In the genomic region with DNA sequence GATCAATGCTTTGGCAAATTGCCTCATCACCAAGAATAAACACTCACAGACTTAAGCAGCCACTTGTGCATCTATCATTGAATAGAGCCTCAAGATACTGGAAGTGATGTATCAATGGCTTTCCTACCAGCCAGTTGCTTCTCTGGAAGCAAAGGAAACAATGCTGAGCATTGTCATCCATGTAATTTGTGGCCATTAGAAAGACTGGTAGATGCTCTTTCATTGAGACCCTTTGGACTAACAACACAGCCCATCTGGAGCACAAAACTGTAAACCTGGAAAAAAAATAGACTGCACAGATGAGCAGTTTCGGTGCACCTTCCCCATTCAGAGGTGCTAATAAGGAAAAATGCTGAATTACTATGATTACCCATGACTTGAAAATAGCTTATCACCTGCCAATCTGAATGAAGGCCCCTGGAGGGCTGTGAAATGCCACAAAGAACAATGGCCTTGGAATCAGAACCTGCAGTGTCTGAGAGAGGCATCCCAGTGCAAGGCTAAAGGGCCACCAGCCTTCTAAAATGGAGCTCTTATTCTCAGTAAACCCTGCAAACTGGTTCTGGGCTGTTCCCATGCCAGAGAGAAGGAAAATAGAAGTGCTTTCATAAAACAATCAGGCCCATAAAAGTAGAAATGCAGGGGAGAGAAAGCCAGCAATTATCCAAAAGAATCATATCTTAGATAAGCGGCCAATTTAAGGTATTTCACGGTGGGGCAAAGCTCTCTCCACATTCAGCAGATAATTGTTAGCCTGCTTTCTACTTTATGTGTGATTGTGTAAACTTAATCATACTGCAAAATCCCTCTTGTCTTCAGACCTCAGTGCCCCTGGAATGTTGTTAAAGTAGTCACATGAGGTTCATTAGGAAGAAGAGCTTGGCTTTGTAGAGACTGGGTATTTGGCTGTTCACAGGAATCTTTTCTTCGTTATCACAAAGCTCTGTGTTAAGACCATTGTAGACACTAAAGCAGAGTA, we compare ENCODE assay signal across 18 cellular contexts.
DNase-seq lines count a peak whose midpoint lies in the region; TF ChIP-seq lines count a peak whose summit lies in the region.
"Had no signal": no experiment of that assay in that cellular context is flagged by ENCODE, and none has a peak within 500 bp of the region (broad histone marks: within the 10 kb centered on the region; RNA-seq: fewer than 3 reads in every experiment).

No MANE protein-coding gene starts in this region.

- no peaks in the 10 kb centered on the region for H3F3A ChIP-seq in neural cell (ENCODE audit: insufficient read depth, low read length, poor library complexity, severe bottlenecking)

- TF ChIP-seq CTCF in HEK293 (tag by site-specific recombination; IDR thresholded peaks at IDR 0.05) (no peak), colonic mucosa (IDR thresholded peaks at IDR 0.05) (no peak), neural cell (IDR thresholded peaks at IDR 0.05; ENCODE audit: poor library complexity, severe bottlenecking) (peak; percentile 4), testis (IDR thresholded peaks at IDR 0.05) (no peak)

- intact Hi-C loops in colonic mucosa (cut with DNase I) = no loop called here
- intact Hi-C loops in activated T-helper 2 cell treated with anti-CD3 and anti-CD28 coated beads, Interferon-gamma antibody, Interleukin-2, Interleukin-4, amounts not matched to agents 10 μg/mL and 5 μg/mL and 100 μg/mL, durations not matched to agents 14 hours and 24 hours and 36 hours (cut with micrococcal nuclease) = no loop called here
- intact Hi-C loops in testis (cut with DNase I; ENCODE audit: low total_unique reads) = no loop called here

- no peaks in the 10 kb centered on the region for H3K79me2 ChIP-seq in neural cell (replicated peaks; ENCODE audit: insufficient read depth, low read length)

- no peaks in the 10 kb centered on the region for H3K9me3 Mint-ChIP-seq in activated T-helper 2 cell treated with anti-CD3 and anti-CD28 coated beads, Interferon-gamma antibody, Interleukin-2, Interleukin-4, amounts not matched to agents 10 μg/mL and 5 μg/mL and 100 μg/mL, durations not matched to agents 14 hours and 24 hours and 36 hours
- H3K9me3 Mint-ChIP-seq: activated CD8-positive, alpha-beta T cell treated with anti-CD3 and anti-CD28 coated beads for 36 hours had no signal

- H3K27me3 Mint-ChIP-seq in activated T-helper 2 cell treated with anti-CD3 and anti-CD28 coated beads, Interferon-gamma antibody, Interleukin-2, Interleukin-4, amounts not matched to agents 10 μg/mL and 5 μg/mL and 100 μg/mL, durations not matched to agents 14 hours and 24 hours and 36 hours (ENCODE audit: low read depth) = peaks cover 3% of the 10 kb centered on the region
- H3K27me3 Mint-ChIP-seq: activated CD8-positive, alpha-beta T cell treated with anti-CD3 and anti-CD28 coated beads for 36 hours; memory B cell had no signal

- no peaks in the 10 kb centered on the region for H3K36me3 Mint-ChIP-seq in activated T-helper 2 cell treated with anti-CD3 and anti-CD28 coated beads, Interferon-gamma antibody, Interleukin-2, Interleukin-4, amounts not matched to agents 10 μg/mL and 5 μg/mL and 100 μg/mL, durations not matched to agents 14 hours and 24 hours and 36 hours (ENCODE audit: low read depth)
- H3K36me3 Mint-ChIP-seq: memory B cell, naive B cell had no signal

- no peak for TF ChIP-seq RAD21 in neural cell (conservative IDR thresholded peaks at IDR 0.05)

- peak overlapping the region; percentile 8 for H3K4me2 ChIP-seq in neural cell (ENCODE audit: low read length)

- H3K27ac ChIP-seq in HEK293 (ENCODE audit: extremely low read depth, low read depth, low read length) (peak overlapping the region; percentile 38), colonic mucosa (no peak overlapping the region), neural cell (ENCODE audit: low read length) (peak overlapping the region; percentile 75), testis (no peak overlapping the region)
- H3K27ac ChIP-seq: C4-2B, pancreas, sigmoid colon had no signal

- H2AFZ ChIP-seq in neural cell (ENCODE audit: low read depth, low read length) = peak overlapping the region; percentile 41

- no peak overlapping the region for H3K4me3 Mint-ChIP-seq in activated T-helper 2 cell treated with anti-CD3 and anti-CD28 coated beads, Interferon-gamma antibody, Interleukin-2, Interleukin-4, amounts not matched to agents 10 μg/mL and 5 μg/mL and 100 μg/mL, durations not matched to agents 14 hours and 24 hours and 36 hours (ENCODE audit: low read depth)
- H3K4me3 Mint-ChIP-seq: activated CD8-positive, alpha-beta T cell treated with anti-CD3 and anti-CD28 coated beads for 36 hours; HFFc6; memory B cell; naive B cell had no signal

- CTCF ChIA-PET in HEK293 (lab: Yijun Ruan, JAX) = interaction anchor here (0.6 to 1.7 kb wide), 2 partner anchors 36 to 1201 kb away, joined by 4 to 9 read pairs; no protein-coding TSS in a partner anchor

- no peaks in the 10 kb centered on the region for H4K20me1 ChIP-seq in neural cell (ENCODE audit: insufficient read depth)

- H3K9me3 ChIP-seq in HEK293 (ENCODE audit: control insufficient read depth, insufficient read depth, low read depth, low read length) (no peaks in the 10 kb centered on the region), colonic mucosa (no peaks in the 10 kb centered on the region), neural cell (ENCODE audit: low read length) (no peaks in the 10 kb centered on the region), testis (no peaks in the 10 kb centered on the region)
- H3K9me3 ChIP-seq: pancreas had no signal

- H3K4me1 Mint-ChIP-seq in activated T-helper 2 cell treated with anti-CD3 and anti-CD28 coated beads, Interferon-gamma antibody, Interleukin-2, Interleukin-4, amounts not matched to agents 10 μg/mL and 5 μg/mL and 100 μg/mL, durations not matched to agents 14 hours and 24 hours and 36 hours (ENCODE audit: low read depth) = no peaks in the 10 kb centered on the region
- H3K4me1 Mint-ChIP-seq: memory B cell, naive B cell had no signal

- no peak overlapping the region for H3K4me3 ChIP-seq in HEK293 (ENCODE audit: low read depth, low read length)
- no peak overlapping the region for H3K4me3 ChIP-seq in colonic mucosa
- peak overlapping the region; percentile 27 for H3K4me3 ChIP-seq in neural cell (ENCODE audit: low read length)
- H3K4me3 ChIP-seq in testis = no peak overlapping the region
- H3K4me3 ChIP-seq: pancreas, sigmoid colon had no signal

- H3K36me3 ChIP-seq in HEK293 (ENCODE audit: control insufficient read depth in 2 of 2, insufficient read depth in 1 of 2, low read length in 2 of 2) (no peaks in the 10 kb centered on the region), colonic mucosa (no peaks in the 10 kb centered on the region), neural cell (ENCODE audit: insufficient read depth, low read length) (no peaks in the 10 kb centered on the region), testis (ENCODE audit: low read depth, missing control alignments) (no peaks in the 10 kb centered on the region)
- H3K36me3 ChIP-seq: pancreas, sigmoid colon had no signal

- POLR2A ChIA-PET in HEK293 (lab: Yijun Ruan, JAX) = no interaction called here

- H3K4me1 ChIP-seq in HEK293 (ENCODE audit: control insufficient read depth, insufficient read depth, low read length) = peaks cover 19% of the 10 kb centered on the region
- no peaks in the 10 kb centered on the region for H3K4me1 ChIP-seq in colonic mucosa
- peaks cover 7% of the 10 kb centered on the region for H3K4me1 ChIP-seq in testis
- H3K4me1 ChIP-seq: pancreas had no signal

- no peaks in the 10 kb centered on the region for H3K9me2 ChIP-seq in neural cell (ENCODE audit: insufficient read depth, low read length)

- H3K27me3 ChIP-seq in colonic mucosa (no peaks in the 10 kb centered on the region), neural cell (ENCODE audit: insufficient read depth, low read depth, low read length) (no peaks in the 10 kb centered on the region), testis (no peaks in the 10 kb centered on the region)
- H3K27me3 ChIP-seq: pancreas, sigmoid colon had no signal

- 53 to 71% methylated on average over 4 of the region's 4 CpGs for WGBS in testis, 2 donors

- peak; percentile 93 for TF ChIP-seq EP300 in neural cell (conservative IDR thresholded peaks at IDR 0.05; ENCODE audit: poor library complexity, severe bottlenecking)

- H3K9ac ChIP-seq in colonic mucosa (ENCODE audit: low read depth in 2 of 2, low read length in 2 of 2) = no peak overlapping the region
- H3K9ac ChIP-seq in neural cell (ENCODE audit: low read length) = peak overlapping the region; percentile 37

- no peak overlapping the region for H3K27ac Mint-ChIP-seq in activated T-helper 2 cell treated with anti-CD3 and anti-CD28 coated beads, Interferon-gamma antibody, Interleukin-2, Interleukin-4, amounts not matched to agents 10 μg/mL and 5 μg/mL and 100 μg/mL, durations not matched to agents 14 hours and 24 hours and 36 hours
- H3K27ac Mint-ChIP-seq: activated CD8-positive, alpha-beta T cell treated with anti-CD3 and anti-CD28 coated beads for 36 hours; HFFc6; memory B cell; naive B cell had no signal

- no peak for TF ChIP-seq POLR2A in testis (IDR thresholded peaks at IDR 0.05)

- peak; percentile 95 to 96 for DNase-seq in NCI-H1930 (lab: John Stamatoyannopoulos, UW)
- DNase-seq in colonic mucosa = peak; percentile 33
- DNase-seq in activated T-helper 2 cell treated with anti-CD3 and anti-CD28 coated beads, Interferon-gamma antibody, Interleukin-2, Interleukin-4, amounts not matched to agents 10 μg/mL and 5 μg/mL and 100 μg/mL, durations not matched to agents 14 hours and 24 hours and 36 hours (ENCODE audit: low spot score) = no peak
- DNase-seq in activated effector memory CD4-positive, alpha-beta T cell treated with Interleukin-2 at 50 U/mL for 16 hours = no peak
- no peak for DNase-seq in KG1 (lab: John Stamatoyannopoulos, UW)
- no peak for DNase-seq in testis
- DNase-seq: activated CD8-positive, alpha-beta T cell treated with anti-CD3 and anti-CD28 coated beads for 36 hours; activated T-cell treated with anti-CD3 and anti-CD28 coated beads for 4 hours; HFFc6; kidney glomerular epithelial cell; naive B cell; NCI-H524 treated with DMSO at 0.1 percent for 48 hours; pancreas; sigmoid colon had no signal

TF ChIP-seq in HEK293, 187 proteins besides CTCF, POLR2A, EP300 and RAD21 (continues in another document):
- TF ChIP-seq IKZF3 (tag by site-specific recombination; IDR thresholded peaks at IDR 0.05) (no peak), TCF7L2 (IDR thresholded peaks at IDR 0.05; ENCODE audit: borderline replicate concordance, low read depth, low read length) (peak; percentile 60; the same call in 1 of the 2 replicates), GLIS1 (tag by site-specific recombination; IDR thresholded peaks at IDR 0.05) (peak; percentile 87), ZNF843 (tag by site-specific recombination; IDR thresholded peaks at IDR 0.05) (peak; percentile 41; the same call in 1 of the 2 replicates)

TF ChIP-seq in neural cell, 6 proteins besides CTCF, POLR2A, EP300 and RAD21 (continues in another document):
- TF ChIP-seq POLR2AphosphoS5 (IDR thresholded peaks at IDR 0.05) = peak; percentile 88
- no peak for TF ChIP-seq EZH2 (IDR thresholded peaks at IDR 0.05; ENCODE audit: borderline replicate concordance, insufficient read depth, low read length, poor library complexity, severe bottlenecking)
- TF ChIP-seq SMC3 (conservative IDR thresholded peaks at IDR 0.05; ENCODE audit: poor library complexity) = no peak

Comparison
In these comparisons a context has a peak if more than half of its experiments do, and no peak if none do; other contexts are left out.
1. H3K27ac ChIP-seq: peak in HEK293 (single experiment) and neural cell (single experiment); none in colonic mucosa (single experiment) and testis (0 of 2).
2. DNase-seq: peak in NCI-H1930 (2 of 2) and colonic mucosa (single experiment); none in activated T-helper 2 cell treated with anti-CD3 and anti-CD28 coated beads, Interferon-gamma antibody, Interleukin-2, Interleukin-4, amounts not matched to agents 10 μg/mL and 5 μg/mL and 100 μg/mL, durations not matched to agents 14 hours and 24 hours and 36 hours (single experiment), activated effector memory CD4-positive, alpha-beta T cell treated with Interleukin-2 at 50 U/mL for 16 hours (single experiment), KG1 (single experiment) and testis (single experiment).